ENCODE assay signal across 30 cellular contexts in genomic region chr9:132346177-132346576, GRCh38.
"Had no signal": no experiment of that assay in that cellular context is flagged by ENCODE, and none has a peak within 500 bp of the region (broad histone marks: within the 10 kb centered on the region; RNA-seq: fewer than 3 reads in every experiment).

No MANE protein-coding gene starts in this region.

- H3K27ac ChIP-seq: neutrophil, prostate gland, right lobe of liver, sigmoid colon, skin epidermis, spleen, stomach, thoracic aorta, thyroid gland, tibial nerve, upper lobe of left lung, vagina had no signal

- H3K4me2 ChIP-seq: smooth muscle cell had no signal

- H3K9me3 Mint-ChIP-seq: naive B cell; naive thymus-derived CD8-positive, alpha-beta T cell; natural killer cell treated with Interleukin-12 subunit alpha and Interleukin-12 subunit beta and Interleukin-15 and Interleukin-18, amount 100 ng/mL, for 72 hours; nephron progenitor cell; neural crest cell; stimulated activated effector memory CD8-positive, alpha-beta T cell treated with anti-CD3 and anti-CD28 coated beads, Interleukin-12 subunit alpha, Interleukin-12 subunit beta, amount 100 ng/mL, for 72 hours; stimulated activated naive B cell treated with anti-CD40 and anti-IgM and Interleukin-4, amounts not matched to agents 10 μg/mL and 1 μg/mL and 100 μg/mL, for 72 hours; stimulated activated naive CD8-positive, alpha-beta T cell treated with anti-CD3 and anti-CD28 coated beads, Interleukin-15, Interleukin-2, amounts not matched to agents 100 ng/mL and 50 ng/mL, for 24 hours had no signal

- H3K4me3 ChIP-seq: prostate gland, right lobe of liver, sigmoid colon, skin epidermis, smooth muscle cell, spleen, stomach, thoracic aorta, thyroid gland, tibial nerve, upper lobe of left lung, vagina had no signal

- H3K27ac Mint-ChIP-seq: natural killer cell treated with Interleukin-12 subunit alpha and Interleukin-12 subunit beta and Interleukin-15 and Interleukin-18, amount 100 ng/mL, for 72 hours; nephron progenitor cell; stimulated activated effector memory CD8-positive, alpha-beta T cell treated with anti-CD3 and anti-CD28 coated beads, Interleukin-12 subunit alpha, Interleukin-12 subunit beta, amount 100 ng/mL, for 72 hours; stimulated activated naive B cell treated with anti-CD40 and anti-IgM and Interleukin-4, amounts not matched to agents 10 μg/mL and 1 μg/mL and 100 μg/mL, for 72 hours; stimulated activated naive CD8-positive, alpha-beta T cell treated with anti-CD3 and anti-CD28 coated beads, Interleukin-15, Interleukin-2, amounts not matched to agents 100 ng/mL and 50 ng/mL, for 24 hours had no signal

- FAIRE-seq: urothelium cell line had no signal

- H3K27me3 Mint-ChIP-seq: naive B cell; naive thymus-derived CD8-positive, alpha-beta T cell; natural killer cell treated with Interleukin-12 subunit alpha and Interleukin-12 subunit beta and Interleukin-15 and Interleukin-18, amount 100 ng/mL, for 72 hours; stimulated activated naive B cell treated with anti-CD40 and anti-IgM and Interleukin-4, amounts not matched to agents 10 μg/mL and 1 μg/mL and 100 μg/mL, for 72 hours; stimulated activated naive CD8-positive, alpha-beta T cell treated with anti-CD3 and anti-CD28 coated beads, Interleukin-15, Interleukin-2, amounts not matched to agents 100 ng/mL and 50 ng/mL, for 24 hours had no signal

- DNase-seq: naive B cell; naive thymus-derived CD8-positive, alpha-beta T cell; nephron progenitor cell; nucleus accumbens; right cardiac atrium; right lobe of liver; sigmoid colon; spleen; stimulated activated CD4-positive, alpha-beta T cell treated with anti-CD3 and anti-CD28 coated beads, Interleukin-12 subunit alpha, Interleukin-12 subunit beta, amount 100 ng/mL, for 4 hours; stimulated activated CD4-positive, alpha-beta T cell treated with anti-CD3 and anti-CD28 coated beads, Interleukin-2, amount 100 ng/mL, for 24 hours; stimulated activated CD4-positive, alpha-beta T cell treated with anti-CD3 and anti-CD28 coated beads, Interleukin-2, amount 100 ng/mL, for 48 hours; stimulated activated CD4-positive, alpha-beta T cell treated with anti-CD3 and anti-CD28 coated beads, Interleukin-4, amount 100 ng/mL, for 24 hours; stimulated activated naive B cell treated with anti-CD40 and anti-IgM and Interleukin-4, amounts not matched to agents 10 μg/mL and 1 μg/mL and 100 μg/mL, for 72 hours; stimulated activated naive CD4-positive, alpha-beta T cell treated with Interleukin-2 at 50 U/mL for 16 hours; stomach; thyroid gland; trophoblast cell; upper lobe of left lung had no signal

- ATAC-seq: naive thymus-derived CD8-positive, alpha-beta T cell; natural killer cell treated with Interleukin-12 subunit alpha and Interleukin-12 subunit beta and Interleukin-15 and Interleukin-18, amount 100 ng/mL, for 72 hours; right cardiac atrium; right lobe of liver; stimulated activated effector memory CD8-positive, alpha-beta T cell treated with anti-CD3 and anti-CD28 coated beads, Interleukin-12 subunit alpha, Interleukin-12 subunit beta, amount 100 ng/mL, for 72 hours; stimulated activated naive B cell treated with anti-CD40 and anti-IgM and Interleukin-4, amounts not matched to agents 10 μg/mL and 1 μg/mL and 100 μg/mL, for 72 hours had no signal

- H3K27me3 ChIP-seq: neutrophil, right lobe of liver, sigmoid colon, spleen, stomach, thyroid gland, tibial nerve, upper lobe of left lung, vagina had no signal

- H3K4me1 Mint-ChIP-seq: neural crest cell had no signal

- H3K4me3 Mint-ChIP-seq: naive B cell; naive thymus-derived CD8-positive, alpha-beta T cell; natural killer cell treated with Interleukin-12 subunit alpha and Interleukin-12 subunit beta and Interleukin-15 and Interleukin-18, amount 100 ng/mL, for 72 hours; nephron progenitor cell; neural crest cell; stimulated activated effector memory CD8-positive, alpha-beta T cell treated with anti-CD3 and anti-CD28 coated beads, Interleukin-12 subunit alpha, Interleukin-12 subunit beta, amount 100 ng/mL, for 72 hours; stimulated activated naive B cell treated with anti-CD40 and anti-IgM and Interleukin-4, amounts not matched to agents 10 μg/mL and 1 μg/mL and 100 μg/mL, for 72 hours; stimulated activated naive CD8-positive, alpha-beta T cell treated with anti-CD3 and anti-CD28 coated beads, Interleukin-15, Interleukin-2, amounts not matched to agents 100 ng/mL and 50 ng/mL, for 24 hours had no signal

- H3K9me3 ChIP-seq: neutrophil, prostate gland, right lobe of liver, sigmoid colon, spleen, stomach, thoracic aorta, thyroid gland, tibial nerve, upper lobe of left lung, vagina had no signal

- H3K4me1 ChIP-seq: prostate gland had no signal
